35 cellular contexts compared by ENCODE assay signal in the genomic region with DNA sequence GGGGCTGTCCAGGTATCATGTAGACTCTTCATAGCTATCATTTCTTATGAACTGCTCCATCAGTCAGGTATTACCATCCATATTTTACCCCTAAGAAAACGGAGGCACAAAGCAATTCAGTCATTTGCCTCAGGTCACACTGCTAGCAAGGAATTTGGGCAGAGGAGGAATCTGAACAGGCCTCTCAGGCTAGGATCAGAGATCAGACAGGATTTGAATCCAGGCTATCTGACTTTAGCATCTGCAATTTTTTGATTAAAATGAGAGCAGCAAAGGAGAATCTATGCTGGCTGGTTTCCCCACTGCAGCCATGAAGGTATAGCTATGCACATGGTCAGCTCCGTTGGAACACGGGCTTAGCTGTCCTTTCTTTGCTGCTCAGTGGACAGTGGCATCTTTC.
"Had no signal": no experiment of that assay in that cellular context is flagged by ENCODE, and none has a peak within 500 bp of the region (broad histone marks: within the 10 kb centered on the region; RNA-seq: fewer than 3 reads in every experiment).

No MANE protein-coding gene starts in this region.

- DNase-seq: activated B cell treated with CpG ODN at 0.5 μM for 24 hours; activated CD4-positive, alpha-beta memory T cell treated with anti-CD3 and anti-CD28 coated beads for 36 hours; activated CD4-positive, alpha-beta T cell treated with anti-CD3 and anti-CD28 coated beads for 4 hours; activated CD4-positive, alpha-beta T cell treated with anti-CD3 and anti-CD28 coated beads, Interleukin-2, amount 10 ng/mL, durations not matched to agents 24 days and 14 days; activated CD4-positive, alpha-beta T cell treated with anti-CD3 and anti-CD28 coated beads, Interleukin-2, amount 50 U/mL, for 1 hour; activated CD4-positive, alpha-beta T cell treated with anti-CD3 and anti-CD28 coated beads, Interleukin-2, amount 50 U/mL, for 4 hours; activated CD4-positive, CD25-positive, alpha-beta regulatory T cell treated with anti-CD3 and anti-CD28 coated beads, Interleukin-2, amount 50 U/mL, for 72 hours; activated CD8-positive, alpha-beta memory T cell treated with anti-CD3 and anti-CD28 coated beads, Interleukin-2, amount 50 U/mL, for 4 hours; activated CD8-positive, alpha-beta T cell treated with anti-CD3 and anti-CD28 coated beads for 36 hours; activated effector memory CD4-positive, alpha-beta T cell treated with anti-CD3 and anti-CD28 coated beads, Interleukin-2, amount 50 U/mL, for 16 hours; activated gamma-delta T cell treated with Interleukin-2 at 50 U/mL for 16 hours; activated naive CD4-positive, alpha-beta T cell; activated naive CD4-positive, alpha-beta T cell treated with anti-CD3 and anti-CD28 coated beads for 36 hours; activated naive CD4-positive, alpha-beta T cell treated with anti-CD3 and anti-CD28 coated beads, Interleukin-2, amount 50 U/mL, for 16 hours; activated naive CD8-positive, alpha-beta T cell treated with anti-CD3 and anti-CD28 coated beads for 36 hours; activated T-cell treated with anti-CD3 and anti-CD28 coated beads for 4 hours; activated T-cell treated with anti-CD3 and anti-CD28 coated beads, Interleukin-2, amount 50 U/mL, for 1 hour; activated T-cell treated with anti-CD3 and anti-CD28 coated beads, Interleukin-2, amount 50 U/mL, for 4 hours; activated T-cell treated with anti-CD3 and anti-CD28 coated beads, Interleukin-2, amount 50 U/mL, for 72 hours; adrenal gland; amniotic stem cell; aorta; body of pancreas; brain microvascular endothelial cell; central memory CD4-positive, alpha-beta T cell; T-helper 1 cell; T-helper 2 cell; T-helper 9 cell had no signal

- H3K4me3 ChIP-seq: adrenal gland, body of pancreas, breast epithelium had no signal

- H3K27me3 ChIP-seq: adrenal gland, body of pancreas, brain microvascular endothelial cell, breast epithelium had no signal

- H3K27ac Mint-ChIP-seq: activated B cell treated with CpG ODN at 0.5 μM for 24 hours; activated CD4-positive, alpha-beta memory T cell treated with anti-CD3 and anti-CD28 coated beads for 36 hours; activated CD4-positive, alpha-beta T cell treated with anti-CD3 and anti-CD28 coated beads, Interleukin-2, amount 10 ng/mL, durations not matched to agents 24 days and 14 days; activated CD8-positive, alpha-beta T cell treated with anti-CD3 and anti-CD28 coated beads for 36 hours; activated naive CD4-positive, alpha-beta T cell treated with anti-CD3 and anti-CD28 coated beads for 36 hours; activated naive CD4-positive, alpha-beta T cell treated with anti-CD3 and anti-CD28 coated beads, Interleukin-2, amount 50 U/mL, for 72 hours; activated naive CD8-positive, alpha-beta T cell treated with anti-CD3 and anti-CD28 coated beads for 36 hours; activated T-cell treated with anti-CD3 and anti-CD28 coated beads, Interleukin-2, amount 50 U/mL, for 72 hours; activated T-helper 1 cell treated with anti-CD3 and anti-CD28 coated beads, Interleukin-12 subunit alpha, Interleukin-12 subunit beta, Interleukin-2, Interleukin-4 antibody, amounts not matched to agents 30 ng/mL and 10 ng/mL and 1 ng/mL, durations not matched to agents 14 hours and 24 hours and 36 hours; activated T-helper 17 cell treated with anti-CD3 and anti-CD28 coated beads, Interleukin-2, amount 50 U/mL, for 72 hours; T-helper 1 cell treated with Interleukin-12 subunit alpha and Interleukin-12 subunit beta and Interleukin-4 antibody, amounts not matched to agents 30 μg/mL and 1 μg/mL, for 36 hours; T-helper 2 cell treated with Interferon-gamma antibody and Interleukin-4, amounts not matched to agents 5 μg/mL and 100 μg/mL, for 36 hours had no signal

- H3K27ac ChIP-seq: adrenal gland, body of pancreas, brain microvascular endothelial cell, breast epithelium, VCaP had no signal

- H3K9me3 ChIP-seq: adrenal gland, body of pancreas, breast epithelium had no signal

- H3K36me3 Mint-ChIP-seq: activated CD4-positive, alpha-beta memory T cell treated with anti-CD3 and anti-CD28 coated beads for 36 hours; activated naive CD4-positive, alpha-beta T cell treated with anti-CD3 and anti-CD28 coated beads, Interleukin-2, amount 50 U/mL, for 72 hours; activated naive CD8-positive, alpha-beta T cell treated with anti-CD3 and anti-CD28 coated beads for 36 hours had no signal

- H3K36me3 ChIP-seq: adrenal gland, brain microvascular endothelial cell, breast epithelium had no signal

- H3K4me3 Mint-ChIP-seq: activated B cell treated with CpG ODN at 0.5 μM for 24 hours; activated CD4-positive, alpha-beta memory T cell treated with anti-CD3 and anti-CD28 coated beads for 36 hours; activated CD4-positive, alpha-beta T cell treated with anti-CD3 and anti-CD28 coated beads, Interleukin-2, amount 10 ng/mL, durations not matched to agents 24 days and 14 days; activated CD8-positive, alpha-beta T cell treated with anti-CD3 and anti-CD28 coated beads for 36 hours; activated naive CD4-positive, alpha-beta T cell treated with anti-CD3 and anti-CD28 coated beads for 36 hours; activated naive CD8-positive, alpha-beta T cell treated with anti-CD3 and anti-CD28 coated beads for 36 hours; activated T-cell treated with anti-CD3 and anti-CD28 coated beads, Interleukin-2, amount 50 U/mL, for 4 hours; activated T-cell treated with anti-CD3 and anti-CD28 coated beads, Interleukin-2, amount 50 U/mL, for 72 hours; activated T-helper 1 cell treated with anti-CD3 and anti-CD28 coated beads, Interleukin-12 subunit alpha, Interleukin-12 subunit beta, Interleukin-2, Interleukin-4 antibody, amounts not matched to agents 30 ng/mL and 10 ng/mL and 1 ng/mL, durations not matched to agents 14 hours and 24 hours and 36 hours; activated T-helper 17 cell treated with anti-CD3 and anti-CD28 coated beads, Interleukin-2, amount 50 U/mL, for 72 hours; T-helper 1 cell treated with Interleukin-12 subunit alpha and Interleukin-12 subunit beta and Interleukin-4 antibody, amounts not matched to agents 30 μg/mL and 1 μg/mL, for 36 hours; T-helper 2 cell treated with Interferon-gamma antibody and Interleukin-4, amounts not matched to agents 5 μg/mL and 100 μg/mL, for 36 hours had no signal

- H3K4me1 Mint-ChIP-seq: activated B cell treated with CpG ODN at 0.5 μM for 24 hours; activated CD4-positive, alpha-beta T cell treated with anti-CD3 and anti-CD28 coated beads, Interleukin-2, amount 10 ng/mL, durations not matched to agents 24 days and 14 days; activated naive CD8-positive, alpha-beta T cell treated with anti-CD3 and anti-CD28 coated beads for 36 hours; activated T-helper 17 cell treated with anti-CD3 and anti-CD28 coated beads, Interleukin-2, amount 50 U/mL, for 72 hours had no signal

- H3K27me3 Mint-ChIP-seq: activated CD4-positive, alpha-beta memory T cell treated with anti-CD3 and anti-CD28 coated beads for 36 hours; activated CD8-positive, alpha-beta T cell treated with anti-CD3 and anti-CD28 coated beads for 36 hours; activated naive CD8-positive, alpha-beta T cell treated with anti-CD3 and anti-CD28 coated beads for 36 hours; activated T-helper 17 cell treated with anti-CD3 and anti-CD28 coated beads, Interleukin-2, amount 50 U/mL, for 72 hours had no signal

- H3K4me1 ChIP-seq: body of pancreas had no signal

- H3K9me3 Mint-ChIP-seq: activated B cell treated with CpG ODN at 0.5 μM for 24 hours; activated CD4-positive, alpha-beta memory T cell treated with anti-CD3 and anti-CD28 coated beads for 36 hours; activated CD4-positive, alpha-beta T cell treated with anti-CD3 and anti-CD28 coated beads, Interleukin-2, amount 10 ng/mL, durations not matched to agents 24 days and 14 days; activated CD8-positive, alpha-beta T cell treated with anti-CD3 and anti-CD28 coated beads for 36 hours; activated naive CD4-positive, alpha-beta T cell treated with anti-CD3 and anti-CD28 coated beads for 36 hours; activated naive CD4-positive, alpha-beta T cell treated with anti-CD3 and anti-CD28 coated beads, Interleukin-2, amount 50 U/mL, for 72 hours; activated naive CD8-positive, alpha-beta T cell treated with anti-CD3 and anti-CD28 coated beads for 36 hours; activated T-cell treated with anti-CD3 and anti-CD28 coated beads, Interleukin-2, amount 50 U/mL, for 4 hours; activated T-cell treated with anti-CD3 and anti-CD28 coated beads, Interleukin-2, amount 50 U/mL, for 72 hours; activated T-helper 1 cell treated with anti-CD3 and anti-CD28 coated beads, Interleukin-12 subunit alpha, Interleukin-12 subunit beta, Interleukin-2, Interleukin-4 antibody, amounts not matched to agents 30 ng/mL and 10 ng/mL and 1 ng/mL, durations not matched to agents 14 hours and 24 hours and 36 hours; activated T-helper 17 cell treated with anti-CD3 and anti-CD28 coated beads, Interleukin-2, amount 50 U/mL, for 72 hours; T-helper 1 cell treated with Interleukin-12 subunit alpha and Interleukin-12 subunit beta and Interleukin-4 antibody, amounts not matched to agents 30 μg/mL and 1 μg/mL, for 36 hours; T-helper 2 cell treated with Interferon-gamma antibody and Interleukin-4, amounts not matched to agents 5 μg/mL and 100 μg/mL, for 36 hours had no signal
